ENCODE assay signal across 16 cellular contexts in genomic region chr7:141884544-141885227, GRCh38. TPM values are rescaled to one million over a fixed set of nuclear protein-coding genes. Genes with fewer than 3 reads are reported as not detected.
DNase-seq lines count a peak whose midpoint lies in the region; ATAC-seq and TF ChIP-seq lines count a peak whose summit lies in the region.
"Had no signal": no experiment of that assay in that cellular context is flagged by ENCODE, and none has a peak within 500 bp of the region (broad histone marks: within the 10 kb centered on the region; RNA-seq: fewer than 3 reads in every experiment).

No MANE protein-coding gene starts in this region.

- H3K27me3 ChIP-seq in CD4-positive, alpha-beta T cell (ENCODE audit: control insufficient read depth, insufficient read depth, low read length) = no peaks in the 10 kb centered on the region
- H3K27me3 ChIP-seq: upper lobe of left lung had no signal

- H3K9me3 Mint-ChIP-seq in CD14-positive monocyte = peaks cover 0 to 5% (median 2%) of the 10 kb centered on the region in 7 donors
- H3K9me3 Mint-ChIP-seq in T-helper 2 cell treated with Interferon-gamma antibody and Interleukin-4, amounts not matched to agents 5 μg/mL and 100 μg/mL, for 36 hours = peaks cover 5% of the 10 kb centered on the region
- H3K9me3 Mint-ChIP-seq in CD4-positive, alpha-beta T cell = no peaks in the 10 kb centered on the region

- DNase-seq in CD14-positive monocyte (ENCODE audit: low spot score) (no peak), T-helper 17 cell (no peak), nucleus accumbens (lab: John Stamatoyannopoulos, UW) (no peak)
- no peak for DNase-seq in T-helper 2 cell treated with Interferon-gamma antibody and Interleukin-4, amounts not matched to agents 5 μg/mL and 100 μg/mL, for 36 hours (ENCODE audit: low spot score)
- DNase-seq in CD4-positive, alpha-beta T cell = no peak
- DNase-seq: ACHN, DMS153, HFFc6, NCI-H2029, PC-9, upper lobe of left lung had no signal

- POLR2A ChIA-PET in CD4-positive, alpha-beta T cell (lab: Charles Lee) = no interaction called here

- H3K36me3 Mint-ChIP-seq in CD14-positive monocyte (peaks cover 0 to 4% of the 10 kb centered on the region in 2 donors), T-helper 17 cell (ENCODE audit: low read depth) (no peaks in the 10 kb centered on the region)
- no peaks in the 10 kb centered on the region for H3K36me3 Mint-ChIP-seq in T-helper 2 cell treated with Interferon-gamma antibody and Interleukin-4, amounts not matched to agents 5 μg/mL and 100 μg/mL, for 36 hours (ENCODE audit: low read depth)
- H3K36me3 Mint-ChIP-seq in CD4-positive, alpha-beta T cell (ENCODE audit: low read depth) = no peaks in the 10 kb centered on the region

- no peak overlapping the region for H3K27ac ChIP-seq in CD4-positive, alpha-beta T cell (ENCODE audit: low read depth, low read length)
- H3K27ac ChIP-seq: coronary artery, PC-9, upper lobe of left lung had no signal

- ATAC-seq in GM18870 (IDR thresholded peaks at IDR 0.05; ENCODE audit: unreplicated experiment) (peak; percentile 90), HG02642 (IDR thresholded peaks at IDR 0.05; ENCODE audit: poor library complexity, unreplicated experiment) (peak; percentile 64), HG03558 (IDR thresholded peaks at IDR 0.05; ENCODE audit: extremely low read depth, unreplicated experiment) (peak; percentile 64), T-helper 17 cell (no peak)
- ATAC-seq in CD4-positive, alpha-beta T cell (ENCODE audit: poor library complexity) = no peak

- H3K27ac Mint-ChIP-seq in CD14-positive monocyte (peak overlapping the region; percentile 83 to 92 (median 91)), T-helper 17 cell (no peak overlapping the region)
- no peak overlapping the region for H3K27ac Mint-ChIP-seq in T-helper 2 cell treated with Interferon-gamma antibody and Interleukin-4, amounts not matched to agents 5 μg/mL and 100 μg/mL, for 36 hours
- no peak overlapping the region for H3K27ac Mint-ChIP-seq in CD4-positive, alpha-beta T cell
- H3K27ac Mint-ChIP-seq: HFFc6 had no signal

- CTCF ChIA-PET in CD4-positive, alpha-beta T cell (lab: Charles Lee) = no interaction called here

- no peak for TF ChIP-seq CTCF in CD14-positive monocyte (IDR thresholded peaks at IDR 0.05)
- TF ChIP-seq CTCF in CD4-positive, alpha-beta T cell (IDR thresholded peaks at IDR 0.05) = no peak

- H3K27me3 Mint-ChIP-seq in CD14-positive monocyte (ENCODE audit: low read depth in 3 of 3) (peaks cover 0 to 2% (median 1%) of the 10 kb centered on the region in 3 donors), T-helper 17 cell (peaks cover 20% of the 10 kb centered on the region)
- H3K27me3 Mint-ChIP-seq in T-helper 2 cell treated with Interferon-gamma antibody and Interleukin-4, amounts not matched to agents 5 μg/mL and 100 μg/mL, for 36 hours (ENCODE audit: low read depth) = no peaks in the 10 kb centered on the region
- no peaks in the 10 kb centered on the region for H3K27me3 Mint-ChIP-seq in CD4-positive, alpha-beta T cell

- peak overlapping the region in 1 of 2 donors; percentile 62 for H3K4me3 Mint-ChIP-seq in CD14-positive monocyte
- H3K4me3 Mint-ChIP-seq in T-helper 2 cell treated with Interferon-gamma antibody and Interleukin-4, amounts not matched to agents 5 μg/mL and 100 μg/mL, for 36 hours = no peak overlapping the region
- no peak overlapping the region for H3K4me3 Mint-ChIP-seq in T-helper 17 cell
- H3K4me3 Mint-ChIP-seq in CD4-positive, alpha-beta T cell = no peak overlapping the region
- H3K4me3 Mint-ChIP-seq: HFFc6 had no signal

- no peaks in the 10 kb centered on the region for H3K9me3 ChIP-seq in T-helper 17 cell (ENCODE audit: control insufficient read depth, low read length, poor library complexity, severe bottlenecking)
- no peaks in the 10 kb centered on the region for H3K9me3 ChIP-seq in CD4-positive, alpha-beta T cell (ENCODE audit: control insufficient read depth, low read length)
- H3K9me3 ChIP-seq: upper lobe of left lung had no signal

- intact Hi-C loops in CD14-positive monocyte (cut with micrococcal nuclease) = loop anchor here (5.0 kb wide), 3 partner anchors 63 to 78 kb away; partner anchors contain the start of gene CLEC5A (in 1 of the 2)
- intact Hi-C loops in CD4-positive, alpha-beta T cell (cut with DNase I, micrococcal nuclease) = no loop called here

- H3K4me1 Mint-ChIP-seq in CD14-positive monocyte (peaks cover 45% of the 10 kb centered on the region), T-helper 17 cell (no peaks in the 10 kb centered on the region)
- H3K4me1 Mint-ChIP-seq in T-helper 2 cell treated with Interferon-gamma antibody and Interleukin-4, amounts not matched to agents 5 μg/mL and 100 μg/mL, for 36 hours (ENCODE audit: low read depth) = no peaks in the 10 kb centered on the region
- H3K4me1 Mint-ChIP-seq in CD4-positive, alpha-beta T cell (ENCODE audit: low read depth) = no peaks in the 10 kb centered on the region

RNA-seq across cellular contexts. Expression of gene OR9A4, which starts 31.5 kb away (rescaled TPM):
- polyA plus RNA-seq in CD14-positive monocyte = under 1 TPM in 1 of 2 donors, not detected in 1; 0.28 TPM
- not detected for total RNA-seq in T-helper 17 cell
- not detected for total RNA-seq in CD4-positive, alpha-beta T cell
- total RNA-seq: HFFc6; PC-9; T-helper 2 cell treated with Interferon-gamma antibody and Interleukin-4, amounts not matched to agents 100 ng/mL and 5 ng/mL, for 36 hours; upper lobe of left lung had no signal

RNA-seq across cellular contexts. Expression of gene PRSS37, which starts 43.4 kb away (rescaled TPM):
- not detected for polyA plus RNA-seq in CD14-positive monocyte
- not detected for total RNA-seq in T-helper 17 cell
- total RNA-seq in CD4-positive, alpha-beta T cell = not detected
- total RNA-seq: HFFc6; PC-9; T-helper 2 cell treated with Interferon-gamma antibody and Interleukin-4, amounts not matched to agents 100 ng/mL and 5 ng/mL, for 36 hours; upper lobe of left lung had no signal

Comparison
In these comparisons a context has a peak if more than half of its experiments do, and no peak if none do; other contexts are left out.
1. H3K27ac Mint-ChIP-seq: peak in CD14-positive monocyte (7 of 7); none in T-helper 2 cell treated with Interferon-gamma antibody and Interleukin-4, amounts not matched to agents 5 μg/mL and 100 μg/mL, for 36 hours (single experiment), T-helper 17 cell (single experiment) and CD4-positive, alpha-beta T cell (single experiment).
2. ATAC-seq: peak in GM18870 (single experiment), HG02642 (single experiment) and HG03558 (single experiment); none in T-helper 17 cell (single experiment) and CD4-positive, alpha-beta T cell (single experiment).
3. intact Hi-C loops: an anchor here in CD14-positive monocyte (5.0 kb wide); none called in CD4-positive, alpha-beta T cell.